Comparison of ENCODE assay signal across 1 cellular context in the genomic region with DNA sequence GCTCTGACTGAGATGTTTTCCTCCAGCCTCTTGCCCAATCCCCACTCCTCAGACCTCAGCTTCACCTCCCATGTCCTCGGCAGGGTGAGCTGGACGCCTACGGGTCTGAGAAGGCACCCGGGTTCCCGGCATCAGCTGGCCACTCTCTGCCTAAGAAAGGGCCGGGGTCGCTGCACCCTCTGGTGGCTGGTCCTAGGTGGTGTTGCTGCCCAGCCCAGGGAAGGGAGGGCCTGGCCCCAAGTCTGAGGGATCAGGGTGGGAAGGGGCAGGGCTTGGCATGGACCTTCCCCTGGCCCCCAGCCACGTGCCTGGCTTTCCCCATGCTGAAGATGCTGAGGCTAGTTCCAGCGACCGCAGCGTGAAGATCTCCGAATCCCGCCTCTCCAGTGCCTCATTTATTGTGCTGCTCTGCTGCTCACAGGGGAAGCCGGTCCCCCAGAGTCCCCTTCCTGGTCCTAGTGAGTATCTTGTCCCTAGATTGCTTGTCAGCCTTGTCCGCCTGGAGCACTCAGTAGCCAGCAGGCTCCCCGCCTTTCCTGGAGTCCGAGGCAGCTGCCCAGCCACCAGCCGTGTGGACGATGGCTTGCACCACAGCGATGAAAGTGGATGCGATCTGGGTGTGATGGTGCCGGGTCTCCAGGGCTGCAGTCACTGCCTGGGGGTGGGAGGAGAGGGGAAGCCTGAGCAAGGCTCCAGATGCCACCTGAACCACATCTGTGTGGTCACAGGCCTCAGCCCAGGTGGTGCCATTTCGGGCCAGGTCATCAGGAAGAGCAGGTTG.
A peak's percentile ranks its signal among the peaks of the same experiment; 100 is the strongest.
TF ChIP-seq lines count a peak whose summit lies in the region.

No MANE protein-coding gene starts in this region.

TF ChIP-seq in IMR-90, 13 proteins besides CTCF, POLR2A, EP300 and RAD21:
- TF ChIP-seq, protein P1, sequence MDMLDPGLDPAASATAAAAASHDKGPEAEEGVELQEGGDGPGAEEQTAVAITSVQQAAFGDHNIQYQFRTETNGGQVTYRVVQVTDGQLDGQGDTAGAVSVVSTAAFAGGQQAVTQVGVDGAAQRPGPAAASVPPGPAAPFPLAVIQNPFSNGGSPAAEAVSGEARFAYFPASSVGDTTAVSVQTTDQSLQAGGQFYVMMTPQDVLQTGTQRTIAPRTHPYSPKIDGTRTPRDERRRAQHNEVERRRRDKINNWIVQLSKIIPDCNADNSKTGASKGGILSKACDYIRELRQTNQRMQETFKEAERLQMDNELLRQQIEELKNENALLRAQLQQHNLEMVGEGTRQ (IDR thresholded peaks at IDR 0.05; ENCODE audit: low read depth, low read length), result no peak
- TF ChIP-seq MAFK (IDR thresholded peaks at IDR 0.05; ENCODE audit: low read depth, low read length), result no peak
- TF ChIP-seq, protein P2, sequence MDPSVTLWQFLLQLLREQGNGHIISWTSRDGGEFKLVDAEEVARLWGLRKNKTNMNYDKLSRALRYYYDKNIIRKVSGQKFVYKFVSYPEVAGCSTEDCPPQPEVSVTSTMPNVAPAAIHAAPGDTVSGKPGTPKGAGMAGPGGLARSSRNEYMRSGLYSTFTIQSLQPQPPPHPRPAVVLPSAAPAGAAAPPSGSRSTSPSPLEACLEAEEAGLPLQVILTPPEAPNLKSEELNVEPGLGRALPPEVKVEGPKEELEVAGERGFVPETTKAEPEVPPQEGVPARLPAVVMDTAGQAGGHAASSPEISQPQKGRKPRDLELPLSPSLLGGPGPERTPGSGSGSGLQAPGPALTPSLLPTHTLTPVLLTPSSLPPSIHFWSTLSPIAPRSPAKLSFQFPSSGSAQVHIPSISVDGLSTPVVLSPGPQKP (IDR thresholded peaks at IDR 0.05; ENCODE audit: borderline replicate concordance, low read depth, low read length), result no peak
- no peak for TF ChIP-seq BHLHE40 (IDR thresholded peaks at IDR 0.05; ENCODE audit: low read depth, low read length)
- no peak for TF ChIP-seq RCOR1 (IDR thresholded peaks at IDR 0.05; ENCODE audit: insufficient replicate concordance, low read length)
- TF ChIP-seq CEBPB (IDR thresholded peaks at IDR 0.05; ENCODE audit: low read depth, low read length), result peak; percentile 92
- TF ChIP-seq NFE2L2 (IDR thresholded peaks at IDR 0.05; ENCODE audit: low read depth, low read length), result no peak
- TF ChIP-seq FOS (IDR thresholded peaks at IDR 0.05; ENCODE audit: low read depth, low read length), result no peak
- TF ChIP-seq CHD1 (IDR thresholded peaks at IDR 0.05; ENCODE audit: low read depth, low read length), result no peak
- TF ChIP-seq MXI1 (IDR thresholded peaks at IDR 0.05; ENCODE audit: borderline replicate concordance, low read depth, low read length), result no peak; the same call in 1 of the 2 replicates
- peak; percentile 64 for TF ChIP-seq MAZ (IDR thresholded peaks at IDR 0.05; ENCODE audit: borderline replicate concordance, low read depth, low read length)
- TF ChIP-seq SMC3 (IDR thresholded peaks at IDR 0.05; ENCODE audit: low read depth, low read length), result peak; percentile 99
- no peak for TF ChIP-seq RFX5 (IDR thresholded peaks at IDR 0.05; ENCODE audit: low read depth, low read length)
